Comparison of ENCODE assay signal across 25 cellular contexts in genomic region chr9:35683323-35683722, GRCh38. TPM values are rescaled to one million over a fixed set of nuclear protein-coding genes. Genes with fewer than 3 reads are reported as not detected.
DNase-seq lines count a peak whose midpoint lies in the region; ATAC-seq, FAIRE-seq and TF ChIP-seq lines count a peak whose summit lies in the region.
"Had no signal": no experiment of that assay in that cellular context is flagged by ENCODE, and none has a peak within 500 bp of the region (broad histone marks: within the 10 kb centered on the region; RNA-seq: fewer than 3 reads in every experiment).

No MANE protein-coding gene starts in this region.

- peaks cover 10% of the 10 kb centered on the region for H3K4me1 ChIP-seq in RWPE2 (ENCODE audit: insufficient read depth, poor library complexity, severe bottlenecking)
- peaks cover 10% of the 10 kb centered on the region for H3K4me1 ChIP-seq in lower lobe of right lung
- H3K4me1 ChIP-seq in skeletal muscle satellite cell (ENCODE audit: control insufficient read depth, insufficient read depth, low read length), result peaks cover 69% of the 10 kb centered on the region

- TF ChIP-seq CTCF in AG04449 (IDR thresholded peaks at IDR 0.05; ENCODE audit: insufficient read depth, low read length, missing control alignments) (no peak), RWPE2 (IDR thresholded peaks at IDR 0.05; ENCODE audit: poor library complexity, severe bottlenecking) (no peak), lower lobe of right lung (IDR thresholded peaks at IDR 0.05) (no peak), D721Med (IDR thresholded peaks at IDR 0.05; ENCODE audit: insufficient read depth, missing control alignments) (no peak)

- H3K27ac ChIP-seq in RWPE2 (ENCODE audit: poor library complexity, severe bottlenecking) (peak overlapping the region; percentile 33), lower lobe of right lung (no peak overlapping the region)

- peak overlapping the region; percentile 22 for H3K4me2 ChIP-seq in skeletal muscle satellite cell (ENCODE audit: low read length)

- H3K36me3 ChIP-seq in RWPE2 (ENCODE audit: low read depth) (peaks cover 75% of the 10 kb centered on the region), lower lobe of right lung (peaks cover 11% of the 10 kb centered on the region), skeletal muscle satellite cell (ENCODE audit: insufficient read depth, low read length) (peaks cover 65% of the 10 kb centered on the region)

- H3K4me3 ChIP-seq in AG04449 (ENCODE audit: low read depth, low read length), result 0 out of 2 replicates have a peak overlapping the region, but pooled peaks have one; percentile 2
- no peak overlapping the region for H3K4me3 ChIP-seq in RWPE2 (ENCODE audit: severe bottlenecking)
- no peak overlapping the region for H3K4me3 ChIP-seq in lower lobe of right lung
- H3K4me3 ChIP-seq in skeletal muscle satellite cell (ENCODE audit: low read length), result no peak overlapping the region
- H3K4me3 ChIP-seq: GM12878, heart left ventricle had no signal

- no peak for ATAC-seq in RWPE2 (ENCODE audit: low read depth)
- ATAC-seq in lower lobe of right lung, result peak; percentile 30 to 72
- no peak for ATAC-seq in HG03196 (IDR thresholded peaks at IDR 0.05; ENCODE audit: unreplicated experiment)
- ATAC-seq in HG02763 (IDR thresholded peaks at IDR 0.05; ENCODE audit: unreplicated experiment), result no peak
- ATAC-seq: activated CD8-positive, alpha-beta memory T cell treated with anti-CD3 and anti-CD28 coated beads, Interleukin-2, amount 10 ng/mL, durations not matched to agents 7 days and 5 days; GM12878; heart left ventricle; T-cell had no signal

- intact Hi-C loops in lower lobe of right lung (cut with DNase I), result no loop called here

- CTCF ChIA-PET in AG04449 (lab: Yijun Ruan, JAX), result interaction anchor here (1.0 to 5.2 kb wide), 8 partner anchors 8 to 48 kb away, joined by 3 to 35 read pairs (median 4); partner anchors contain the start of genes ARHGEF39, CA9 and TLN1

- no peaks in the 10 kb centered on the region for H3K9me3 ChIP-seq in RWPE2 (ENCODE audit: severe bottlenecking)
- H3K9me3 ChIP-seq in lower lobe of right lung, result no peaks in the 10 kb centered on the region
- H3K9me3 ChIP-seq in skeletal muscle satellite cell (replicated peaks; ENCODE audit: low read length), result no peaks in the 10 kb centered on the region
- H3K9me3 ChIP-seq: heart left ventricle had no signal

- POLR2A ChIA-PET in AG04449 (lab: Yijun Ruan, JAX), result interaction anchor here (0.6 to 15.8 kb wide), 8 partner anchors 9 to 235 kb away, joined by 3 to 325 read pairs (median 4); partner anchors contain the start of genes CA9, CCDC107, CREB3 and RMRP

- no peak for FAIRE-seq in D721Med (lab: Jason Lieb, UNC)
- FAIRE-seq: colon, GM12878, H54 had no signal

- H3K27me3 ChIP-seq in RWPE2 (ENCODE audit: insufficient read depth, poor library complexity, severe bottlenecking) (no peaks in the 10 kb centered on the region), lower lobe of right lung (ENCODE audit: low read depth) (no peaks in the 10 kb centered on the region), skeletal muscle satellite cell (ENCODE audit: control insufficient read depth, insufficient read depth, low read length) (no peaks in the 10 kb centered on the region)
- H3K27me3 ChIP-seq: heart left ventricle had no signal

- no peak overlapping the region for H3K9ac ChIP-seq in skeletal muscle satellite cell (ENCODE audit: low read depth, low read length)

- no peak for DNase-seq in AG04449 (ENCODE audit: low read depth, low spot score)
- no peak for DNase-seq in RWPE2 (ENCODE audit: low spot score)
- DNase-seq in lower lobe of right lung, result no peak
- no peak for DNase-seq in D721Med (ENCODE audit: insufficient read length, low spot score)
- no peak for DNase-seq in AG08396 (ENCODE audit: low spot score)
- DNase-seq: activated CD4-positive, alpha-beta T cell treated with anti-CD3 and anti-CD28 coated beads for 4 hours; activated CD8-positive, alpha-beta memory T cell treated with anti-CD3 and anti-CD28 coated beads, Interleukin-2, amount 10 ng/mL, durations not matched to agents 7 days and 5 days; CD4-positive, alpha-beta T cell; DMS153; heart left ventricle; Karpas-422; midbrain; NCI-H1105; NCI-H2081; NCI-H526 treated with DMSO at 0.1 percent for 48 hours; SHP77 treated with DMSO at 0.1 percent for 48 hours; substantia nigra; T-cell had no signal

RNA-seq across cellular contexts. Expression of gene TPM2, which starts 6.4 kb away (rescaled TPM):
- total RNA-seq in lower lobe of right lung, result 110 TPM
- total RNA-seq in skeletal muscle satellite cell (2012; rRNA removed), result 601 and 847 TPM in 2 replicates

RNA-seq across cellular contexts. Expression of gene CA9, which starts 9.6 kb away (rescaled TPM):
- not detected for total RNA-seq in lower lobe of right lung
- total RNA-seq in skeletal muscle satellite cell (2012; rRNA removed), result 3.0 and 6.1 TPM in 2 replicates
- total RNA-seq: activated T-helper 1 cell treated with anti-CD3 and anti-CD28 coated beads, Interleukin-12 subunit alpha, Interleukin-12 subunit beta, Interleukin-2, Interleukin-4 antibody, amounts not matched to agents 30 ng/mL and 10 ng/mL and 1 ng/mL, durations not matched to agents 14 hours and 24 hours and 36 hours; CD4-positive, alpha-beta T cell had no signal

RNA-seq across cellular contexts. Expression of gene ARHGEF39, which starts 18.3 kb away (rescaled TPM):
- total RNA-seq in lower lobe of right lung, result 1.2 TPM
- total RNA-seq in skeletal muscle satellite cell (2012; rRNA removed), result 1.8 and 3.7 TPM in 2 replicates

RNA-seq across cellular contexts. Expression of gene CCDC107, which starts 25.2 kb away (rescaled TPM):
- 28.9 TPM for total RNA-seq in lower lobe of right lung
- total RNA-seq in skeletal muscle satellite cell (2012; rRNA removed), result 10.9 and 16.6 TPM in 2 replicates

RNA-seq across cellular contexts. Expression of gene RMRP, which starts 25.5 kb away (rescaled TPM):
- 24,340 TPM for total RNA-seq in lower lobe of right lung
- 116,564 and 213,110 TPM in 2 replicates for total RNA-seq in skeletal muscle satellite cell (2012; rRNA removed)

Comparison
In these comparisons a context has a peak if more than half of its experiments do, and no peak if none do; other contexts are left out.
1. ATAC-seq: peak in lower lobe of right lung (2 of 2); none in RWPE2 (single experiment), HG03196 (single experiment) and HG02763 (single experiment).